20 cellular contexts compared by ENCODE assay signal in the genomic region with DNA sequence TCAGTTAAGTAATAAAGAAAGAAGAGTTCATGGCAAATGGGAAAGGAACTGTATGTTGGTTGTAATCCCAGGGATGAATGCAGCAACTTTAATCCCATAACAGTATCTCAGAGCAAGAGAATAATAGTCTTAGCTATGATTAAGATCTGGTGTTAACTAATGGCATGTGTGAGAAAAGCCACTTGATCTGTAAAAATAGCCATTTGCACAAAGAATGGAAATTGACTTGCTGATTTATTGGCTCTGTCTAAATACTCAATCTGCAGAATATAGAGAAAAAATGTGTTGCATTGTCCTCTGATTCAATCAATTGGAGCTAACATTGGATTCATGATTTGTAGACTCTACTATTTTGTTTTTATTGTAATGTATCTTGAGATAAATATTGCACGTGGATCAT.
A peak's percentile ranks its signal among the peaks of the same experiment; 100 is the strongest.
DNase-seq lines count a peak whose midpoint lies in the region.
"Had no signal": no experiment of that assay in that cellular context is flagged by ENCODE, and none has a peak within 500 bp of the region (broad histone marks: within the 10 kb centered on the region; RNA-seq: fewer than 3 reads in every experiment).

No MANE protein-coding gene starts in this region.

- H2AK5ac ChIP-seq in mesendoderm (ENCODE audit: low read length) = no peak overlapping the region

- H3K18ac ChIP-seq in mesendoderm (ENCODE audit: low read length) = no peak overlapping the region

- WGBS in mesendoderm (ENCODE audit: extremely low coverage, insufficient coverage, low lambda C conversion rate) = no CpG with 5 or more reads among the region's 1 CpG

- DNase-seq in NCI-H82 (lab: John Stamatoyannopoulos, UW) = peak; percentile 64
- DNase-seq in mesendoderm = peak; percentile 13
- no peak for DNase-seq in DMS79 (lab: John Stamatoyannopoulos, UW)
- DNase-seq in activated naive CD4-positive, alpha-beta T cell treated with anti-CD3 and anti-CD28 coated beads for 36 hours = no peak
- DNase-seq in activated T-helper 2 cell treated with anti-CD3 and anti-CD28 coated beads, Interferon-gamma antibody, Interleukin-2, Interleukin-4, amounts not matched to agents 10 μg/mL and 5 μg/mL and 100 μg/mL, durations not matched to agents 14 hours and 24 hours and 36 hours (ENCODE audit: low spot score) = no peak
- DNase-seq: 8988T; ACHN; BE2C; C1 segment of cervical spinal cord; CD4-positive, alpha-beta memory T cell; CD4-positive, CD25-positive, alpha-beta regulatory T cell; CD8-positive, alpha-beta memory T cell; COR-L47; DMS 273 treated with DMSO at 0.1 percent for 48 hours; DMS153; DMS53; DMS79 treated with DMSO at 0.1 percent for 48 hours; GF-D8 had no signal

- H4K5ac ChIP-seq in mesendoderm (ENCODE audit: low read length) = no peak overlapping the region

- no peak overlapping the region for H3K9ac ChIP-seq in mesendoderm (ENCODE audit: low read length)
- H3K9ac ChIP-seq: BLaER1 had no signal

- no peak overlapping the region for H3K23ac ChIP-seq in mesendoderm (ENCODE audit: low read length)

- H2BK5ac ChIP-seq in mesendoderm (ENCODE audit: low read length) = no peak overlapping the region

- no peaks in the 10 kb centered on the region for H3K79me1 ChIP-seq in mesendoderm (ENCODE audit: low read length)

- no peak overlapping the region for H3K27ac Mint-ChIP-seq in activated naive CD4-positive, alpha-beta T cell treated with anti-CD3 and anti-CD28 coated beads for 36 hours
- H3K27ac Mint-ChIP-seq in activated T-helper 2 cell treated with anti-CD3 and anti-CD28 coated beads, Interferon-gamma antibody, Interleukin-2, Interleukin-4, amounts not matched to agents 10 μg/mL and 5 μg/mL and 100 μg/mL, durations not matched to agents 14 hours and 24 hours and 36 hours = no peak overlapping the region
- H3K27ac Mint-ChIP-seq: CD14-positive monocyte; CD4-positive, alpha-beta memory T cell; CD4-positive, CD25-positive, alpha-beta regulatory T cell; CD8-positive, alpha-beta memory T cell had no signal

- no peak overlapping the region for H3K27ac ChIP-seq in mesendoderm (ENCODE audit: low read depth, low read length)
- H3K27ac ChIP-seq: BLaER1 had no signal

- H3K27me3 ChIP-seq in mesendoderm (ENCODE audit: insufficient read depth, low read length, poor library complexity) = no peaks in the 10 kb centered on the region
- H3K27me3 ChIP-seq: BE2C, BLaER1 had no signal

- no peak overlapping the region for H4K8ac ChIP-seq in mesendoderm (ENCODE audit: low read depth, low read length)

- no peak overlapping the region for H2BK120ac ChIP-seq in mesendoderm (ENCODE audit: low read depth, low read length)

- H3K4ac ChIP-seq in mesendoderm (ENCODE audit: low read depth, low read length) = no peak overlapping the region

- H3K4me3 Mint-ChIP-seq in activated naive CD4-positive, alpha-beta T cell treated with anti-CD3 and anti-CD28 coated beads for 36 hours = no peak overlapping the region
- no peak overlapping the region for H3K4me3 Mint-ChIP-seq in activated T-helper 2 cell treated with anti-CD3 and anti-CD28 coated beads, Interferon-gamma antibody, Interleukin-2, Interleukin-4, amounts not matched to agents 10 μg/mL and 5 μg/mL and 100 μg/mL, durations not matched to agents 14 hours and 24 hours and 36 hours (ENCODE audit: low read depth)
- H3K4me3 Mint-ChIP-seq: CD14-positive monocyte; CD4-positive, alpha-beta memory T cell; CD4-positive, CD25-positive, alpha-beta regulatory T cell; CD8-positive, alpha-beta memory T cell had no signal

- no peaks in the 10 kb centered on the region for H3K27me3 Mint-ChIP-seq in activated naive CD4-positive, alpha-beta T cell treated with anti-CD3 and anti-CD28 coated beads for 36 hours (ENCODE audit: low read depth)
- no peaks in the 10 kb centered on the region for H3K27me3 Mint-ChIP-seq in activated T-helper 2 cell treated with anti-CD3 and anti-CD28 coated beads, Interferon-gamma antibody, Interleukin-2, Interleukin-4, amounts not matched to agents 10 μg/mL and 5 μg/mL and 100 μg/mL, durations not matched to agents 14 hours and 24 hours and 36 hours (ENCODE audit: low read depth)
- H3K27me3 Mint-ChIP-seq: CD4-positive, alpha-beta memory T cell; CD4-positive, CD25-positive, alpha-beta regulatory T cell; CD8-positive, alpha-beta memory T cell had no signal

- H3K4me3 ChIP-seq in mesendoderm (ENCODE audit: low read length) = no peak overlapping the region
- H3K4me3 ChIP-seq: BLaER1 had no signal

- no peak overlapping the region for H3K56ac ChIP-seq in mesendoderm (ENCODE audit: low read length)

- intact Hi-C loops in activated naive CD4-positive, alpha-beta T cell treated with anti-CD3 and anti-CD28 coated beads for 36 hours (cut with micrococcal nuclease) = no loop called here
- intact Hi-C loops in activated T-helper 2 cell treated with anti-CD3 and anti-CD28 coated beads, Interferon-gamma antibody, Interleukin-2, Interleukin-4, amounts not matched to agents 10 μg/mL and 5 μg/mL and 100 μg/mL, durations not matched to agents 14 hours and 24 hours and 36 hours (cut with micrococcal nuclease) = no loop called here

- H3K4me1 ChIP-seq in mesendoderm (ENCODE audit: control insufficient read depth, low read depth, low read length) = no peaks in the 10 kb centered on the region
- H3K4me1 ChIP-seq: BE2C, BLaER1 had no signal

- H2BK15ac ChIP-seq in mesendoderm (replicated peaks; ENCODE audit: low read depth) = no peak overlapping the region

- H3K4me2 ChIP-seq in mesendoderm (ENCODE audit: low read length) = no peak overlapping the region
- H3K4me2 ChIP-seq: BLaER1 had no signal

- no peaks in the 10 kb centered on the region for H3K9me3 Mint-ChIP-seq in activated naive CD4-positive, alpha-beta T cell treated with anti-CD3 and anti-CD28 coated beads for 36 hours
- H3K9me3 Mint-ChIP-seq in activated T-helper 2 cell treated with anti-CD3 and anti-CD28 coated beads, Interferon-gamma antibody, Interleukin-2, Interleukin-4, amounts not matched to agents 10 μg/mL and 5 μg/mL and 100 μg/mL, durations not matched to agents 14 hours and 24 hours and 36 hours = peaks cover 24% of the 10 kb centered on the region

- H3K4me1 Mint-ChIP-seq in activated naive CD4-positive, alpha-beta T cell treated with anti-CD3 and anti-CD28 coated beads for 36 hours (ENCODE audit: low read depth) = no peaks in the 10 kb centered on the region
- H3K4me1 Mint-ChIP-seq in activated T-helper 2 cell treated with anti-CD3 and anti-CD28 coated beads, Interferon-gamma antibody, Interleukin-2, Interleukin-4, amounts not matched to agents 10 μg/mL and 5 μg/mL and 100 μg/mL, durations not matched to agents 14 hours and 24 hours and 36 hours (ENCODE audit: low read depth) = no peaks in the 10 kb centered on the region
- H3K4me1 Mint-ChIP-seq: CD14-positive monocyte; CD4-positive, alpha-beta memory T cell; CD4-positive, CD25-positive, alpha-beta regulatory T cell; CD8-positive, alpha-beta memory T cell had no signal

- no peaks in the 10 kb centered on the region for H3K36me3 ChIP-seq in mesendoderm (ENCODE audit: control insufficient read depth, insufficient read depth, low read length)
- H3K36me3 ChIP-seq: BE2C, BLaER1 had no signal

- H3K79me2 ChIP-seq in mesendoderm (ENCODE audit: control insufficient read depth, insufficient read depth, low read length) = no peaks in the 10 kb centered on the region

- CTCF ChIA-PET in activated naive CD4-positive, alpha-beta T cell treated with anti-CD3 and anti-CD28 coated beads for 36 hours (lab: Charles Lee) = no interaction called here

- no peaks in the 10 kb centered on the region for H3K36me3 Mint-ChIP-seq in activated naive CD4-positive, alpha-beta T cell treated with anti-CD3 and anti-CD28 coated beads for 36 hours (ENCODE audit: low read depth)
- H3K36me3 Mint-ChIP-seq in activated T-helper 2 cell treated with anti-CD3 and anti-CD28 coated beads, Interferon-gamma antibody, Interleukin-2, Interleukin-4, amounts not matched to agents 10 μg/mL and 5 μg/mL and 100 μg/mL, durations not matched to agents 14 hours and 24 hours and 36 hours (ENCODE audit: low read depth) = no peaks in the 10 kb centered on the region
- H3K36me3 Mint-ChIP-seq: CD14-positive monocyte; CD4-positive, alpha-beta memory T cell; CD4-positive, CD25-positive, alpha-beta regulatory T cell; CD8-positive, alpha-beta memory T cell had no signal

Comparison
In these comparisons a context has a peak if more than half of its experiments do, and no peak if none do; other contexts are left out.
1. DNase-seq: peak in NCI-H82 (single experiment) and mesendoderm (single experiment); none in DMS79 (single experiment), activated naive CD4-positive, alpha-beta T cell treated with anti-CD3 and anti-CD28 coated beads for 36 hours (single experiment) and activated T-helper 2 cell treated with anti-CD3 and anti-CD28 coated beads, Interferon-gamma antibody, Interleukin-2, Interleukin-4, amounts not matched to agents 10 μg/mL and 5 μg/mL and 100 μg/mL, durations not matched to agents 14 hours and 24 hours and 36 hours (single experiment).